ENCODE assay signal across 8 cellular contexts in the genomic region with DNA sequence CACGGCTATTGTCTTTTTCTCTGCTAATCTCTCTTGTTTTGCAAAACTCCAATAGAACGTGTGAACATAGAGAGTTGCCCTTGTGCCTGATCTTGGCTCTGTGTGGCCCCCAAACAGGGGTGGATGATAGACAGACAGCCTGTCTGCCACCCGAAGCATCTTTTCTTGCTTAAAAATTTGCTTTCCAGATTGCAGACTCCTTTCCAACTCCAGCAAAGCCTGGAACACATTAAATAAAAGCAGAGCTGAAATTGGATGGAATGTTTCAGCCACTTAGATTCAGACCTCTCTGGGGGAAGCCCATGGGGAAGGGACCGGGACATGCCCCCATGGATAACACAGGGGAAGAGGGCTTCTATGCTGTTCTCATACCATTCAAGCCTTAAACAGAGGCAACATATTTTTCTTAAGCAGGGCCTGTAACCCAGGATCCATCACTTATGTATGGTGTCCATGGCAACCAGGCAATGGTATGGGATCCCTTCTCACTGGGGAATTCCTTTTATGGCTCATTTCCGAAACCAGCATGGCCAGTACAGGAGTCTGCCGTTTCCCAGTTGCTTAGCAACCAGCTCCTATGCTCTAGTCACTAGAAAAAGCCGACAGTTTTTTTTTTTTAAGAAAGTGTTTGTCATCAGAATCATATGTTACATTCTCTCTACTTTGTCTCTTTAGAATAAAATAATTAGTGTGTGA.
A peak's percentile ranks its signal among the peaks of the same experiment; 100 is the strongest.
DNase-seq lines count a peak whose midpoint lies in the region; ATAC-seq and TF ChIP-seq lines count a peak whose summit lies in the region.

No MANE protein-coding gene starts in this region.

- no peaks in the 10 kb centered on the region for H3K4me1 ChIP-seq in MM.1S (ENCODE audit: low read length)

- no peak for ATAC-seq in GM21737 (IDR thresholded peaks at IDR 0.05; ENCODE audit: unreplicated experiment)

- H3K9me3 ChIP-seq in MM.1S (replicated peaks; ENCODE audit: insufficient read depth, low read length): no peaks in the 10 kb centered on the region

- H3K79me2 ChIP-seq in MM.1S (ENCODE audit: low read length): no peaks in the 10 kb centered on the region

- H4K20me1 ChIP-seq in MM.1S (ENCODE audit: insufficient read depth, low read length): no peaks in the 10 kb centered on the region

- H3K9ac ChIP-seq in MM.1S (ENCODE audit: low read length): no peak overlapping the region

- H3K27ac ChIP-seq in MM.1S (ENCODE audit: low read length): no peak overlapping the region

- H3K27me3 ChIP-seq in MM.1S (replicated peaks; ENCODE audit: insufficient read depth, low read length): no peaks in the 10 kb centered on the region

- H3K9me2 ChIP-seq in MM.1S (replicated peaks; ENCODE audit: insufficient read depth, low read length): no peaks in the 10 kb centered on the region

- no peaks in the 10 kb centered on the region for H3K36me3 ChIP-seq in MM.1S (replicated peaks; ENCODE audit: insufficient read depth, low read length)

- no peaks in the 10 kb centered on the region for H3F3A ChIP-seq in MM.1S (ENCODE audit: insufficient read depth, low read length)

- no peak overlapping the region for H3K4me3 ChIP-seq in MM.1S (ENCODE audit: low read length)

- H3K4me2 ChIP-seq in MM.1S (ENCODE audit: low read depth, low read length): no peak overlapping the region

- no peak for TF ChIP-seq CTCF in MM.1S (IDR thresholded peaks at IDR 0.05; ENCODE audit: low read length)

- peak; percentile 63 for DNase-seq in COLO668 (lab: John Stamatoyannopoulos, UW; ENCODE audit: unreplicated experiment)
- peak; percentile 50 for DNase-seq in MM.1S
- peak; percentile 58 for DNase-seq in amniotic stem cell (lab: John Stamatoyannopoulos, UW)
- peak; percentile 91 for DNase-seq in iPS-NIHi11 (ENCODE audit: low spot score)
- no peak for DNase-seq in HPDE6-E6E7 (ENCODE audit: extremely low spot score)
- DNase-seq in T1000 (lab: John Stamatoyannopoulos, UW): no peak
- no peak for DNase-seq in mucosa of gallbladder (ENCODE audit: low spot score)

- no peak overlapping the region for H2AFZ ChIP-seq in MM.1S (ENCODE audit: low read length)

Comparison
In these comparisons a context has a peak if more than half of its experiments do, and no peak if none do; other contexts are left out.
1. DNase-seq: peak in COLO668 (single experiment), MM.1S (single experiment), amniotic stem cell (single experiment) and iPS-NIHi11 (single experiment); none in HPDE6-E6E7 (single experiment), T1000 (single experiment) and mucosa of gallbladder (single experiment).